Comparison of ENCODE assay signal across 1 cellular context in the genomic region with DNA sequence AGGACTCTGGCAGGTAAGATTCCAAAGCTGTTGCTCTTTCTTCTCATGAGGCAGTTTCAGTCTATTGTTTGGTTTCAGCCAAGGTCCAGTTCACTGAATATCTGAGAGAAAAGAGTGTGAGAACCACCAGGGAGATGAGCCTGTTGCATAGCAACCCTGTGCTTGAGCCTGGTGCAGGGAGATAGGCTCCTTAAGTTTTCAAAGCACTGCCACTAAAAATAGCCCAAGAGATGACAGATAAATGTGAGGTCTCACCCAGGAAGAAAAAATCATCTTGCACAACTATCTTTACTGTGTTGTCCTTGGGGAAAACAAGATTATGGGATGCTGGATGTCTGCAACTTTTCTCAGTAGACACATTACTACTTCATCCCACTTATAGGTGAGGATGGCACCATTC.
TF ChIP-seq lines count a peak whose summit lies in the region.

No MANE protein-coding gene starts in this region.

TF ChIP-seq in K562, 482 proteins besides CTCF, POLR2A, EP300 and RAD21 (continued from another document and continues in another):
- TF ChIP-seq, protein P1, sequence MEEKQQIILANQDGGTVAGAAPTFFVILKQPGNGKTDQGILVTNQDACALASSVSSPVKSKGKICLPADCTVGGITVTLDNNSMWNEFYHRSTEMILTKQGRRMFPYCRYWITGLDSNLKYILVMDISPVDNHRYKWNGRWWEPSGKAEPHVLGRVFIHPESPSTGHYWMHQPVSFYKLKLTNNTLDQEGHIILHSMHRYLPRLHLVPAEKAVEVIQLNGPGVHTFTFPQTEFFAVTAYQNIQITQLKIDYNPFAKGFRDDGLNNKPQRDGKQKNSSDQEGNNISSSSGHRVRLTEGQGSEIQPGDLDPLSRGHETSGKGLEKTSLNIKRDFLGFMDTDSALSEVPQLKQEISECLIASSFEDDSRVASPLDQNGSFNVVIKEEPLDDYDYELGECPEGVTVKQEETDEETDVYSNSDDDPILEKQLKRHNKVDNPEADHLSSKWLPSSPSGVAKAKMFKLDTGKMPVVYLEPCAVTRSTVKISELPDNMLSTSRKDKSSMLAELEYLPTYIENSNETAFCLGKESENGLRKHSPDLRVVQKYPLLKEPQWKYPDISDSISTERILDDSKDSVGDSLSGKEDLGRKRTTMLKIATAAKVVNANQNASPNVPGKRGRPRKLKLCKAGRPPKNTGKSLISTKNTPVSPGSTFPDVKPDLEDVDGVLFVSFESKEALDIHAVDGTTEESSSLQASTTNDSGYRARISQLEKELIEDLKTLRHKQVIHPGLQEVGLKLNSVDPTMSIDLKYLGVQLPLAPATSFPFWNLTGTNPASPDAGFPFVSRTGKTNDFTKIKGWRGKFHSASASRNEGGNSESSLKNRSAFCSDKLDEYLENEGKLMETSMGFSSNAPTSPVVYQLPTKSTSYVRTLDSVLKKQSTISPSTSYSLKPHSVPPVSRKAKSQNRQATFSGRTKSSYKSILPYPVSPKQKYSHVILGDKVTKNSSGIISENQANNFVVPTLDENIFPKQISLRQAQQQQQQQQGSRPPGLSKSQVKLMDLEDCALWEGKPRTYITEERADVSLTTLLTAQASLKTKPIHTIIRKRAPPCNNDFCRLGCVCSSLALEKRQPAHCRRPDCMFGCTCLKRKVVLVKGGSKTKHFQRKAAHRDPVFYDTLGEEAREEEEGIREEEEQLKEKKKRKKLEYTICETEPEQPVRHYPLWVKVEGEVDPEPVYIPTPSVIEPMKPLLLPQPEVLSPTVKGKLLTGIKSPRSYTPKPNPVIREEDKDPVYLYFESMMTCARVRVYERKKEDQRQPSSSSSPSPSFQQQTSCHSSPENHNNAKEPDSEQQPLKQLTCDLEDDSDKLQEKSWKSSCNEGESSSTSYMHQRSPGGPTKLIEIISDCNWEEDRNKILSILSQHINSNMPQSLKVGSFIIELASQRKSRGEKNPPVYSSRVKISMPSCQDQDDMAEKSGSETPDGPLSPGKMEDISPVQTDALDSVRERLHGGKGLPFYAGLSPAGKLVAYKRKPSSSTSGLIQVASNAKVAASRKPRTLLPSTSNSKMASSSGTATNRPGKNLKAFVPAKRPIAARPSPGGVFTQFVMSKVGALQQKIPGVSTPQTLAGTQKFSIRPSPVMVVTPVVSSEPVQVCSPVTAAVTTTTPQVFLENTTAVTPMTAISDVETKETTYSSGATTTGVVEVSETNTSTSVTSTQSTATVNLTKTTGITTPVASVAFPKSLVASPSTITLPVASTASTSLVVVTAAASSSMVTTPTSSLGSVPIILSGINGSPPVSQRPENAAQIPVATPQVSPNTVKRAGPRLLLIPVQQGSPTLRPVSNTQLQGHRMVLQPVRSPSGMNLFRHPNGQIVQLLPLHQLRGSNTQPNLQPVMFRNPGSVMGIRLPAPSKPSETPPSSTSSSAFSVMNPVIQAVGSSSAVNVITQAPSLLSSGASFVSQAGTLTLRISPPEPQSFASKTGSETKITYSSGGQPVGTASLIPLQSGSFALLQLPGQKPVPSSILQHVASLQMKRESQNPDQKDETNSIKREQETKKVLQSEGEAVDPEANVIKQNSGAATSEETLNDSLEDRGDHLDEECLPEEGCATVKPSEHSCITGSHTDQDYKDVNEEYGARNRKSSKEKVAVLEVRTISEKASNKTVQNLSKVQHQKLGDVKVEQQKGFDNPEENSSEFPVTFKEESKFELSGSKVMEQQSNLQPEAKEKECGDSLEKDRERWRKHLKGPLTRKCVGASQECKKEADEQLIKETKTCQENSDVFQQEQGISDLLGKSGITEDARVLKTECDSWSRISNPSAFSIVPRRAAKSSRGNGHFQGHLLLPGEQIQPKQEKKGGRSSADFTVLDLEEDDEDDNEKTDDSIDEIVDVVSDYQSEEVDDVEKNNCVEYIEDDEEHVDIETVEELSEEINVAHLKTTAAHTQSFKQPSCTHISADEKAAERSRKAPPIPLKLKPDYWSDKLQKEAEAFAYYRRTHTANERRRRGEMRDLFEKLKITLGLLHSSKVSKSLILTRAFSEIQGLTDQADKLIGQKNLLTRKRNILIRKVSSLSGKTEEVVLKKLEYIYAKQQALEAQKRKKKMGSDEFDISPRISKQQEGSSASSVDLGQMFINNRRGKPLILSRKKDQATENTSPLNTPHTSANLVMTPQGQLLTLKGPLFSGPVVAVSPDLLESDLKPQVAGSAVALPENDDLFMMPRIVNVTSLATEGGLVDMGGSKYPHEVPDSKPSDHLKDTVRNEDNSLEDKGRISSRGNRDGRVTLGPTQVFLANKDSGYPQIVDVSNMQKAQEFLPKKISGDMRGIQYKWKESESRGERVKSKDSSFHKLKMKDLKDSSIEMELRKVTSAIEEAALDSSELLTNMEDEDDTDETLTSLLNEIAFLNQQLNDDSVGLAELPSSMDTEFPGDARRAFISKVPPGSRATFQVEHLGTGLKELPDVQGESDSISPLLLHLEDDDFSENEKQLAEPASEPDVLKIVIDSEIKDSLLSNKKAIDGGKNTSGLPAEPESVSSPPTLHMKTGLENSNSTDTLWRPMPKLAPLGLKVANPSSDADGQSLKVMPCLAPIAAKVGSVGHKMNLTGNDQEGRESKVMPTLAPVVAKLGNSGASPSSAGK (IDR thresholded peaks at IDR 0.05), result no peak
- TF ChIP-seq ELF4 (CRISPR knock-in tag; IDR thresholded peaks at IDR 0.05), result no peak
- TF ChIP-seq NR2C1 (IDR thresholded peaks at IDR 0.05), result no peak
- no peak for TF ChIP-seq NR2C1 (tag; IDR thresholded peaks at IDR 0.05)
- peak; percentile 70 for TF ChIP-seq MEIS2 (IDR thresholded peaks at IDR 0.05; ENCODE audit: partially characterized antibody)
- no peak for TF ChIP-seq NBN (IDR thresholded peaks at IDR 0.05; ENCODE audit: low read depth)
- peak; percentile 25; the same call in 1 of the 2 replicates for TF ChIP-seq CBFA2T3 (IDR thresholded peaks at IDR 0.05)
- no peak for TF ChIP-seq YY1 (IDR thresholded peaks at IDR 0.05; ENCODE audit: borderline replicate concordance in 1 of 3, control insufficient read depth in 1 of 3, extremely low read depth in 1 of 3, insufficient read depth in 3 of 3, insufficient read length in 1 of 3, insufficient replicate concordance in 2 of 3, low read depth in 1 of 3, low read length in 2 of 3)
- TF ChIP-seq HNRNPH1 (optimal IDR thresholded peaks at IDR 0.05; ENCODE audit: low read depth, low read length), result no peak
- no peak for TF ChIP-seq PPARD (CRISPR knock-in tag; IDR thresholded peaks at IDR 0.05)
- no peak for TF ChIP-seq ZNF124 (CRISPR knock-in tag; IDR thresholded peaks at IDR 0.05)
- TF ChIP-seq E2F8 (IDR thresholded peaks at IDR 0.05; ENCODE audit: low read depth, partially characterized antibody), result no peak
- no peak for TF ChIP-seq EWSR1 (IDR thresholded peaks at IDR 0.05; ENCODE audit: borderline replicate concordance, low read depth, partially characterized antibody)
- no peak for TF ChIP-seq ZZZ3 (IDR thresholded peaks at IDR 0.05)
- TF ChIP-seq ZFP36 (IDR thresholded peaks at IDR 0.05; ENCODE audit: low read depth, low read length, partially characterized antibody), result no peak
- TF ChIP-seq HDAC6 (IDR thresholded peaks at IDR 0.05; ENCODE audit: low read depth, low read length), result no peak
- TF ChIP-seq KAT7 (CRISPR knock-in tag; IDR thresholded peaks at IDR 0.05; ENCODE audit: borderline replicate concordance), result no peak
- TF ChIP-seq STAT5A (IDR thresholded peaks at IDR 0.05; ENCODE audit: borderline replicate concordance, low read length), result no peak
- 0 out of 2 replicates have a peak, but pooled peaks have one; percentile 20 for TF ChIP-seq TAL1 (IDR thresholded peaks at IDR 0.05)
- no peak for TF ChIP-seq ZKSCAN3 (CRISPR knock-in tag; IDR thresholded peaks at IDR 0.05)
- no peak for TF ChIP-seq FUS (optimal IDR thresholded peaks at IDR 0.05; ENCODE audit: low read depth, low read length)
- TF ChIP-seq XRCC3 (IDR thresholded peaks at IDR 0.05), result no peak
- TF ChIP-seq NCOR1 (IDR thresholded peaks at IDR 0.05), result peak; percentile 20; the same call in 1 of the 2 replicates
- TF ChIP-seq ZNF436 (CRISPR knock-in tag; IDR thresholded peaks at IDR 0.05), result no peak
- no peak for TF ChIP-seq PML (IDR thresholded peaks at IDR 0.05; ENCODE audit: low read length)
- peak; percentile 43; the same call in 1 of the 2 replicates for TF ChIP-seq ARID1B (IDR thresholded peaks at IDR 0.05)
- TF ChIP-seq, protein P2, sequence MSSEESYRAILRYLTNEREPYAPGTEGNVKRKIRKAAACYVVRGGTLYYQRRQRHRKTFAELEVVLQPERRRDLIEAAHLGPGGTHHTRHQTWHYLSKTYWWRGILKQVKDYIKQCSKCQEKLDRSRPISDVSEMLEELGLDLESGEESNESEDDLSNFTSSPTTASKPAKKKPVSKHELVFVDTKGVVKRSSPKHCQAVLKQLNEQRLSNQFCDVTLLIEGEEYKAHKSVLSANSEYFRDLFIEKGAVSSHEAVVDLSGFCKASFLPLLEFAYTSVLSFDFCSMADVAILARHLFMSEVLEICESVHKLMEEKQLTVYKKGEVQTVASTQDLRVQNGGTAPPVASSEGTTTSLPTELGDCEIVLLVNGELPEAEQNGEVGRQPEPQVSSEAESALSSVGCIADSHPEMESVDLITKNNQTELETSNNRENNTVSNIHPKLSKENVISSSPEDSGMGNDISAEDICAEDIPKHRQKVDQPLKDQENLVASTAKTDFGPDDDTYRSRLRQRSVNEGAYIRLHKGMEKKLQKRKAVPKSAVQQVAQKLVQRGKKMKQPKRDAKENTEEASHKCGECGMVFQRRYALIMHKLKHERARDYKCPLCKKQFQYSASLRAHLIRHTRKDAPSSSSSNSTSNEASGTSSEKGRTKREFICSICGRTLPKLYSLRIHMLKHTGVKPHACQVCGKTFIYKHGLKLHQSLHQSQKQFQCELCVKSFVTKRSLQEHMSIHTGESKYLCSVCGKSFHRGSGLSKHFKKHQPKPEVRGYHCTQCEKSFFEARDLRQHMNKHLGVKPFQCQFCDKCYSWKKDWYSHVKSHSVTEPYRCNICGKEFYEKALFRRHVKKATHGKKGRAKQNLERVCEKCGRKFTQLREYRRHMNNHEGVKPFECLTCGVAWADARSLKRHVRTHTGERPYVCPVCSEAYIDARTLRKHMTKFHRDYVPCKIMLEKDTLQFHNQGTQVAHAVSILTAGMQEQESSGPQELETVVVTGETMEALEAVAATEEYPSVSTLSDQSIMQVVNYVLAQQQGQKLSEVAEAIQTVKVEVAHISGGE (CRISPR knock-in tag; IDR thresholded peaks at IDR 0.05), result no peak
- no peak for TF ChIP-seq ZNF354B (CRISPR knock-in tag; IDR thresholded peaks at IDR 0.05)
- TF ChIP-seq, protein P3, sequence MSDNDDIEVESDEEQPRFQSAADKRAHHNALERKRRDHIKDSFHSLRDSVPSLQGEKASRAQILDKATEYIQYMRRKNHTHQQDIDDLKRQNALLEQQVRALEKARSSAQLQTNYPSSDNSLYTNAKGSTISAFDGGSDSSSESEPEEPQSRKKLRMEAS (CRISPR knock-in tag; IDR thresholded peaks at IDR 0.05), result no peak
- TF ChIP-seq RUNX1 (IDR thresholded peaks at IDR 0.05; ENCODE audit: low read depth), result no peak
- no peak for TF ChIP-seq ZNF830 (CRISPR knock-in tag; IDR thresholded peaks at IDR 0.05)
- no peak for TF ChIP-seq ZBTB1 (CRISPR knock-in tag; IDR thresholded peaks at IDR 0.05; ENCODE audit: borderline replicate concordance, low read depth)
- no peak for TF ChIP-seq MAFF (IDR thresholded peaks at IDR 0.05; ENCODE audit: low read length)
- TF ChIP-seq KDM1A (IDR thresholded peaks at IDR 0.05), result peak; percentile 34 to 41; a peak in 2 of 4 replicates
- no peak for TF ChIP-seq TSHZ1 (CRISPR knock-in tag; IDR thresholded peaks at IDR 0.05)
- TF ChIP-seq ZNF445 (CRISPR knock-in tag; IDR thresholded peaks at IDR 0.05; ENCODE audit: low read depth), result no peak
- no peak for TF ChIP-seq HOXB6 (CRISPR knock-in tag; IDR thresholded peaks at IDR 0.05; ENCODE audit: borderline replicate concordance)
- no peak for TF ChIP-seq LEF1 (IDR thresholded peaks at IDR 0.05)
- no peak for TF ChIP-seq FOXP1 (CRISPR knock-in tag; IDR thresholded peaks at IDR 0.05)
- no peak for TF ChIP-seq SREBF1 (IDR thresholded peaks at IDR 0.05; ENCODE audit: borderline replicate concordance, low read depth, low read length)
- no peak for TF ChIP-seq HLTF (IDR thresholded peaks at IDR 0.05)
- no peak for TF ChIP-seq MXD1 (CRISPR knock-in tag; IDR thresholded peaks at IDR 0.05; ENCODE audit: borderline replicate concordance, poor library complexity, severe bottlenecking)
